ENCODE assay signal across 1 cellular context in the genomic region with DNA sequence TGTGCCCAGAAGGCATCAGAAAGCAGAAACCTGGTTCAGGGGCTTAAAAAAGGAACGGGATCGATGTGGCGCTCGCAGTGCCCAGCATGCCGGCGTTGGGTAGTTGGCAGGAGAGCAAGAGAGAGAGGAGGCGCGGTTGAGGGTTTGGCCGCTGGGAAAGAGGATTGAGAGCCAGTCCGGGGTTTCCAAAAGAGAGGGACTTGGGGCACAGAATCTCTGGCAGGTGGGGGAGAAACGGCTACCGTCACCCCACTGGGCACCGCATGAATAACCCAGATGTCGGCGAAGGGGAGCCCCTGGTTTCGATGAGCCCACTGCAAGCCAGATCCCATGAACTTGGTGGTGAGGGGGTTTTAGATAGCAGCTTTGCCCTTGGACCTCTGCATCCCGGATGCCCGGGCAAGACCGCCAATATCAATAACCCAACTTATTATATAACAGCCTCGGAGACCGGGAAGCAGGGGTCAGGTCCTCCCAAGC.
TF ChIP-seq lines count a peak whose summit lies in the region.

No MANE protein-coding gene starts in this region.

TF ChIP-seq in GM23338, 12 proteins besides CTCF, POLR2A, EP300 and RAD21 (continued from another document):
- TF ChIP-seq, protein P1, sequence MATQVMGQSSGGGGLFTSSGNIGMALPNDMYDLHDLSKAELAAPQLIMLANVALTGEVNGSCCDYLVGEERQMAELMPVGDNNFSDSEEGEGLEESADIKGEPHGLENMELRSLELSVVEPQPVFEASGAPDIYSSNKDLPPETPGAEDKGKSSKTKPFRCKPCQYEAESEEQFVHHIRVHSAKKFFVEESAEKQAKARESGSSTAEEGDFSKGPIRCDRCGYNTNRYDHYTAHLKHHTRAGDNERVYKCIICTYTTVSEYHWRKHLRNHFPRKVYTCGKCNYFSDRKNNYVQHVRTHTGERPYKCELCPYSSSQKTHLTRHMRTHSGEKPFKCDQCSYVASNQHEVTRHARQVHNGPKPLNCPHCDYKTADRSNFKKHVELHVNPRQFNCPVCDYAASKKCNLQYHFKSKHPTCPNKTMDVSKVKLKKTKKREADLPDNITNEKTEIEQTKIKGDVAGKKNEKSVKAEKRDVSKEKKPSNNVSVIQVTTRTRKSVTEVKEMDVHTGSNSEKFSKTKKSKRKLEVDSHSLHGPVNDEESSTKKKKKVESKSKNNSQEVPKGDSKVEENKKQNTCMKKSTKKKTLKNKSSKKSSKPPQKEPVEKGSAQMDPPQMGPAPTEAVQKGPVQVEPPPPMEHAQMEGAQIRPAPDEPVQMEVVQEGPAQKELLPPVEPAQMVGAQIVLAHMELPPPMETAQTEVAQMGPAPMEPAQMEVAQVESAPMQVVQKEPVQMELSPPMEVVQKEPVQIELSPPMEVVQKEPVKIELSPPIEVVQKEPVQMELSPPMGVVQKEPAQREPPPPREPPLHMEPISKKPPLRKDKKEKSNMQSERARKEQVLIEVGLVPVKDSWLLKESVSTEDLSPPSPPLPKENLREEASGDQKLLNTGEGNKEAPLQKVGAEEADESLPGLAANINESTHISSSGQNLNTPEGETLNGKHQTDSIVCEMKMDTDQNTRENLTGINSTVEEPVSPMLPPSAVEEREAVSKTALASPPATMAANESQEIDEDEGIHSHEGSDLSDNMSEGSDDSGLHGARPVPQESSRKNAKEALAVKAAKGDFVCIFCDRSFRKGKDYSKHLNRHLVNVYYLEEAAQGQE (IDR thresholded peaks at IDR 0.05; ENCODE audit: unreplicated experiment) = no peak
- TF ChIP-seq EZH2phosphoT487 (IDR thresholded peaks at IDR 0.05; ENCODE audit: unreplicated experiment) (no peak), JUNB (IDR thresholded peaks at IDR 0.05; ENCODE audit: unreplicated experiment) (no peak)
- TF ChIP-seq, protein P2, sequence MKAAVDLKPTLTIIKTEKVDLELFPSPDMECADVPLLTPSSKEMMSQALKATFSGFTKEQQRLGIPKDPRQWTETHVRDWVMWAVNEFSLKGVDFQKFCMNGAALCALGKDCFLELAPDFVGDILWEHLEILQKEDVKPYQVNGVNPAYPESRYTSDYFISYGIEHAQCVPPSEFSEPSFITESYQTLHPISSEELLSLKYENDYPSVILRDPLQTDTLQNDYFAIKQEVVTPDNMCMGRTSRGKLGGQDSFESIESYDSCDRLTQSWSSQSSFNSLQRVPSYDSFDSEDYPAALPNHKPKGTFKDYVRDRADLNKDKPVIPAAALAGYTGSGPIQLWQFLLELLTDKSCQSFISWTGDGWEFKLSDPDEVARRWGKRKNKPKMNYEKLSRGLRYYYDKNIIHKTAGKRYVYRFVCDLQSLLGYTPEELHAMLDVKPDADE (IDR thresholded peaks at IDR 0.05) = no peak
